ENCODE assay signal across 9 cellular contexts in the genomic region with DNA sequence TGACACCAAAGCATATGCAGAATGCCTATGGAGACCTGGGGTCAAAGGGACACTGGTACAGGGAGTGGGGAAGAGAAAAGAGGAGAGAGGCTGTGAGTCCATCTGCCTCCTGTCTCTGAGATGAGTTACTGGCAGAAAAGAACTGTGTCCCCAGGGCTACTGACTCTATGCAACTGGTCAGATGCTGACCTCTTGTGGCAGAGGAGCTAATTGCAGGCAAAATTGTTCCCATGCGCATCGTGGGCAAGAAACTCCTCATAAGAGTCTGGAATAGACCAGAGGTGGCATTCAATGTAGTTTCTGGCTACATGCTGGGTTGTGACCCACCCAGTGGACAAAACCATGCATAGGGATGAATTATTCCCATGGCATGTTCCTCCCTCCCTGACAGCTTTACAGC. TPM values are rescaled to one million over a fixed set of nuclear protein-coding genes. Genes with fewer than 3 reads are reported as not detected.
DNase-seq lines count a peak whose midpoint lies in the region; ATAC-seq and TF ChIP-seq lines count a peak whose summit lies in the region.
"Had no signal": no experiment of that assay in that cellular context is flagged by ENCODE, and none has a peak within 500 bp of the region (broad histone marks: within the 10 kb centered on the region; RNA-seq: fewer than 3 reads in every experiment).

No MANE protein-coding gene starts in this region.

- no peak for TF ChIP-seq EP300 in upper lobe of left lung (IDR thresholded peaks at IDR 0.05)

- H2AFZ ChIP-seq in DND-41 (ENCODE audit: low read depth, low read length), result no peak overlapping the region

- H3K27me3 Mint-ChIP-seq in nephron progenitor cell (ENCODE audit: low read depth, poor library complexity), result peaks cover 13% of the 10 kb centered on the region

- peak; percentile 45 for DNase-seq in DND-41
- no peak for DNase-seq in adrenal gland
- peak; percentile 35 for DNase-seq in nephron progenitor cell
- no peak for DNase-seq in upper lobe of left lung
- DNase-seq in NCI-H524 treated with DMSO at 0.1 percent for 48 hours (lab: John Stamatoyannopoulos, UW), result no peak
- DNase-seq in effector memory CD4-positive, alpha-beta T cell, result no peak

- H3K27ac Mint-ChIP-seq in nephron progenitor cell, result no peak overlapping the region
- H3K27ac Mint-ChIP-seq: T-cell had no signal

- 44 to 76% (median 70%) methylated on average over 2 of the region's 2 CpGs; no CpG with 5 or more reads in 1 of the 4 donors for WGBS in adrenal gland, 4 donors
- WGBS in upper lobe of left lung, 2 donors, result 50 to 57% methylated on average over 2 of the region's 2 CpGs

- peaks cover 7% of the 10 kb centered on the region for H3K9me3 Mint-ChIP-seq in nephron progenitor cell

- H3K36me3 ChIP-seq in DND-41 (ENCODE audit: insufficient read depth, low read length), result no peaks in the 10 kb centered on the region
- H3K36me3 ChIP-seq in adrenal gland (replicated peaks in 1 of 2), result no peaks in the 10 kb centered on the region
- no peaks in the 10 kb centered on the region for H3K36me3 ChIP-seq in upper lobe of left lung
- no peaks in the 10 kb centered on the region for H3K36me3 ChIP-seq in effector memory CD4-positive, alpha-beta T cell (ENCODE audit: control insufficient read depth, insufficient read depth, low read length)

- no peak overlapping the region for H3K4me3 ChIP-seq in DND-41 (ENCODE audit: low read depth in 1 of 2, low read length in 2 of 2)
- no peak overlapping the region for H3K4me3 ChIP-seq in adrenal gland
- H3K4me3 ChIP-seq in upper lobe of left lung, result no peak overlapping the region
- H3K4me3 ChIP-seq in effector memory CD4-positive, alpha-beta T cell (ENCODE audit: insufficient read depth, low read depth, low read length, poor library complexity, severe bottlenecking), result no peak overlapping the region

- H3K27ac ChIP-seq in DND-41 (ENCODE audit: low read length), result no peak overlapping the region
- no peak overlapping the region for H3K27ac ChIP-seq in adrenal gland
- H3K27ac ChIP-seq in upper lobe of left lung, result no peak overlapping the region
- H3K27ac ChIP-seq in effector memory CD4-positive, alpha-beta T cell (ENCODE audit: insufficient read depth, low read length, poor library complexity, severe bottlenecking), result no peak overlapping the region

- no peak overlapping the region for H3K4me3 Mint-ChIP-seq in nephron progenitor cell
- H3K4me3 Mint-ChIP-seq: T-cell had no signal

- no peaks in the 10 kb centered on the region for H4K20me1 ChIP-seq in DND-41 (ENCODE audit: insufficient read depth, low read length)

- H3K4me1 ChIP-seq in DND-41 (ENCODE audit: insufficient read depth, low read length) (peaks cover 16% of the 10 kb centered on the region), adrenal gland (replicated peaks in 1 of 2) (no peaks in the 10 kb centered on the region), upper lobe of left lung (peaks cover 0 to 8% (median 4%) of the 10 kb centered on the region in 4 donors)
- no peaks in the 10 kb centered on the region for H3K4me1 ChIP-seq in effector memory CD4-positive, alpha-beta T cell (ENCODE audit: control insufficient read depth, insufficient read depth, low read length, poor library complexity, severe bottlenecking)

- no peaks in the 10 kb centered on the region for H3K79me2 ChIP-seq in DND-41 (ENCODE audit: insufficient read depth, low read length)

- ATAC-seq in DND-41 (ENCODE audit: insufficient read depth, low read depth), result 0 out of 3 replicates have a peak, but pooled peaks have one; percentile 33
- ATAC-seq in upper lobe of left lung (ENCODE audit: low FRiP score in 2 of 2), result no peak
- no peak for ATAC-seq in HG03520 (IDR thresholded peaks at IDR 0.05; ENCODE audit: unreplicated experiment)
- ATAC-seq: T-cell had no signal

- H3K36me3 Mint-ChIP-seq in nephron progenitor cell (ENCODE audit: low read depth), result no peaks in the 10 kb centered on the region
- H3K36me3 Mint-ChIP-seq: T-cell had no signal

- TF ChIP-seq CTCF in DND-41 (IDR thresholded peaks at IDR 0.05; ENCODE audit: borderline replicate concordance, extremely low read depth, low read length, poor library complexity, severe bottlenecking) (peak; percentile 76), LNCAP (IDR thresholded peaks at IDR 0.05) (peak; percentile 72), adrenal gland (IDR thresholded peaks at IDR 0.05) (peak in 4 of 6 experiments; percentile 7 to 47 (median 34)), nephron progenitor cell (IDR thresholded peaks at IDR 0.05) (peak; percentile 30), upper lobe of left lung (IDR thresholded peaks at IDR 0.05) (peak in 2 of 6 experiments; percentile 29 to 35)

- H3K9me3 ChIP-seq in DND-41 (ENCODE audit: insufficient read depth, low read length, severe bottlenecking), result peaks cover 5% of the 10 kb centered on the region
- H3K9me3 ChIP-seq in adrenal gland (replicated peaks in 1 of 3), result peaks cover 0 to 8% (median 0%) of the 10 kb centered on the region in 3 donors
- H3K9me3 ChIP-seq in upper lobe of left lung, result peaks cover 3 to 11% (median 6%) of the 10 kb centered on the region in 4 donors
- no peaks in the 10 kb centered on the region for H3K9me3 ChIP-seq in effector memory CD4-positive, alpha-beta T cell (ENCODE audit: control insufficient read depth, low read length)

- intact Hi-C loops in adrenal gland (cut with DNase I), result no loop called here

- no peak overlapping the region for H3K9ac ChIP-seq in DND-41 (ENCODE audit: low read depth, low read length)

- no peaks in the 10 kb centered on the region for H3K27me3 ChIP-seq in DND-41 (ENCODE audit: insufficient read depth, low read length, poor library complexity)
- H3K27me3 ChIP-seq in adrenal gland, result no peaks in the 10 kb centered on the region
- H3K27me3 ChIP-seq in upper lobe of left lung, result no peaks in the 10 kb centered on the region
- H3K27me3 ChIP-seq in effector memory CD4-positive, alpha-beta T cell (replicated peaks; ENCODE audit: control insufficient read depth, insufficient read depth, low read length, poor library complexity, severe bottlenecking), result no peaks in the 10 kb centered on the region

- no peak overlapping the region for H3K4me2 ChIP-seq in DND-41 (ENCODE audit: insufficient read depth, low read length)

- TF ChIP-seq POLR2A in adrenal gland (IDR thresholded peaks at IDR 0.05) (no peak), upper lobe of left lung (IDR thresholded peaks at IDR 0.05) (no peak)

- H3K4me1 Mint-ChIP-seq in nephron progenitor cell, result peaks cover 27% of the 10 kb centered on the region

RNA-seq across cellular contexts. Expression of a gene that starts 26.1 kb away (rescaled TPM):
- total RNA-seq in adrenal gland, result 10 to 100 TPM in 6 of 8 donors, 1 to 10 TPM in 2; 6.2 to 18.8 (median 11.0) TPM
- 10 to 100 TPM in 2 of 3 donors, 1 to 10 TPM in 1; 7.9 to 26.1 (median 15.2) TPM for polyA plus RNA-seq in adrenal gland
- total RNA-seq in upper lobe of left lung, result 10 to 100 TPM; 15.0 to 81.7 (median 31.6) TPM

RNA-seq across cellular contexts. Expression of a gene that starts 47.9 kb away (rescaled TPM):
- total RNA-seq in adrenal gland (1 to 10 TPM in 1 of 8 donors, under 1 TPM in 4, not detected in 3; 0.18 to 6.1 (median 0.39) TPM), upper lobe of left lung (1 to 10 TPM; 1.4 to 6.8 (median 2.3) TPM)
- under 1 TPM in 2 of 3 donors, not detected in 1; 0.17 to 0.33 TPM for polyA plus RNA-seq in adrenal gland

Comparison
In these comparisons a context has a peak if more than half of its experiments do, and no peak if none do; other contexts are left out.
1. DNase-seq: peak in DND-41 (single experiment) and nephron progenitor cell (single experiment); none in adrenal gland (0 of 7), upper lobe of left lung (0 of 2), NCI-H524 treated with DMSO at 0.1 percent for 48 hours (single experiment) and effector memory CD4-positive, alpha-beta T cell (0 of 3).